ENCODE assay signal across 9 cellular contexts in the genomic region with DNA sequence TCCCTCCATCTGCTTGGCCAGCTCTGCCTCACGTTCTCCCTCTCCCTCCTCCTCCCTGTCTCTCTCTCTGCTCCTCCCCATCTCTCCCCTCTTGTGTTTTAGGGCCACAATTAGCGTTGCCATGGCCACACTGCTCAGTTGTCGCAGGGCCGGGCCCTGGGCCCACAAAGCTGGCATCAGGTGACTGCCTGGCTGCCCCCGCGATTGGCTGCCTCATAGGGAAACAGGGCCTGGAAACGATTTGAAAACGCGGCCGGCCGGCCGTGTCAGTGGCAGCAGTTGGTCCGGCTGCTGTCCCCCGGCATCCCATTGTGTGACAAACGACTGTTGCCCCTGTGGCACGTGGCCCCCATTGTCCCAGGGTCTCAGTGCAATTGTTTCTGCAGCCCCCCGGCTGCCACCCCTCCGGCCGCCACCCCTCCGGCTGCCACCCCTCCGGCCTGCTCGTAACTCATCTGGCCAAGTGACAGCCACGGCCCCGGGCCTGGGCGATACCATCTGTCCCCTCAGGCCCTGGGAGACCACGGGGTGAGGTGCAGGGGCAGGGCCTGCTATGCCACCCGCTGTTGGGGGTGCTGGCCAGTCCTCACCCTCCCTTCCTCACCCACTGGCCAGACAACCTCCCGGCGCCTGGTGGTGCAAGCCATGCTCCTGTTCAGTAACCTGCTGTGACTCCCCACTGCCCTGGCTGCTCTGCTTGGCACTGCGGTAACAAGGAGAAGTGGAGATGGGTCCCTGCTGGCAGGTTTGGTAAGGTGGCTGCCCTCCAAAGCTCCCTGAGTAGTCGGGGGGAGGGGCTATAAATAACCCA. TPM values are rescaled to one million over a fixed set of nuclear protein-coding genes. Genes with fewer than 3 reads are reported as not detected.
DNase-seq lines count a peak whose midpoint lies in the region; ATAC-seq and TF ChIP-seq lines count a peak whose summit lies in the region.
"Had no signal": no experiment of that assay in that cellular context is flagged by ENCODE, and none has a peak within 500 bp of the region (broad histone marks: within the 10 kb centered on the region; RNA-seq: fewer than 3 reads in every experiment).

No MANE protein-coding gene starts in this region.

- H3K4me2 ChIP-seq in IMR-90 (ENCODE audit: low read depth, low read length), result peak overlapping the region; percentile 26; the same call in 1 of the 2 replicates

- no peak overlapping the region for H4K5ac ChIP-seq in IMR-90 (ENCODE audit: low read depth, low read length)

- H2AK5ac ChIP-seq in IMR-90 (ENCODE audit: low read depth, low read length), result no peak overlapping the region

- H3K9ac ChIP-seq in IMR-90 (ENCODE audit: low read depth, low read length), result no peak overlapping the region

- H4K20me1 ChIP-seq in IMR-90 (ENCODE audit: insufficient read depth, low read length), result no peaks in the 10 kb centered on the region

- dilution Hi-C loops in IMR-90 (cut with HindIII; ENCODE audit: low sequenced_read_pairs, unreplicated experiment), result no loop called here

- no peak overlapping the region for H3K4me3 ChIP-seq in IMR-90 (ENCODE audit: insufficient read depth, low read depth, low read length)
- H3K4me3 ChIP-seq in heart left ventricle, result peak overlapping the region in 9 of 12 donors; percentile 2 to 54 (median 38)

- no peak overlapping the region for H4K91ac ChIP-seq in IMR-90 (ENCODE audit: insufficient read depth, low read depth, low read length)

- no peak overlapping the region for H3K27ac Mint-ChIP-seq in immature natural killer cell

- H3K9me3 ChIP-seq in IMR-90 (ENCODE audit: control insufficient read depth, insufficient read depth, low read length), result no peaks in the 10 kb centered on the region
- no peaks in the 10 kb centered on the region for H3K9me3 ChIP-seq in heart left ventricle

- H3K36me3 ChIP-seq in IMR-90 (ENCODE audit: control insufficient read depth, insufficient read depth, low read length) (no peaks in the 10 kb centered on the region), heart left ventricle (no peaks in the 10 kb centered on the region)

- BruUV-seq in IMR-90 (replicated peaks; lab: Mats Ljungman, UMichigan), result no TSS peak

- H2AFZ ChIP-seq in IMR-90 (replicated peaks; ENCODE audit: low read length, poor library complexity), result peak overlapping the region; percentile 82

- CTCF ChIA-PET in IMR-90 (lab: Yijun Ruan, JAX), result no interaction called here

- H3K27ac ChIP-seq in IMR-90 (ENCODE audit: insufficient read depth, low read length), result no peak overlapping the region
- peak overlapping the region in 6 of 12 donors; percentile 26 to 67 (median 54) for H3K27ac ChIP-seq in heart left ventricle

- in situ Hi-C loops in IMR-90 (cut with MboI; ENCODE audit: low sequenced_read_pairs), result no loop called here

- no peaks in the 10 kb centered on the region for H3K9me3 Mint-ChIP-seq in immature natural killer cell

- H2BK5ac ChIP-seq in IMR-90 (ENCODE audit: low read depth, low read length, poor library complexity, severe bottlenecking), result no peak overlapping the region

- H3K4me1 Mint-ChIP-seq in immature natural killer cell, result no peaks in the 10 kb centered on the region

- H3K56ac ChIP-seq in IMR-90 (ENCODE audit: extremely low read depth, insufficient read depth, low read length), result no peak overlapping the region

- H3K36me3 Mint-ChIP-seq in immature natural killer cell, result no peaks in the 10 kb centered on the region

- no peak overlapping the region for H3K4me3 Mint-ChIP-seq in immature natural killer cell

- H3K4me1 ChIP-seq in IMR-90 (ENCODE audit: control insufficient read depth, insufficient read depth, low read length), result no peaks in the 10 kb centered on the region
- peaks cover 0 to 14% (median 5%) of the 10 kb centered on the region in 12 donors for H3K4me1 ChIP-seq in heart left ventricle

- POLR2A ChIA-PET in IMR-90 (lab: Charles Lee; ENCODE audit: unreplicated experiment), result no interaction called here

- DNase-seq in IMR-90 (no peak), SHP77 treated with DMSO at 0.1 percent for 48 hours (lab: John Stamatoyannopoulos, UW) (peak; percentile 94), heart left ventricle (peak; percentile 57 to 87 (median 70)), posterior vena cava (ENCODE audit: low spot score) (peak; percentile 88), immature natural killer cell (no peak), GOT3 (lab: John Stamatoyannopoulos, UW) (no peak), DMS114 treated with DMSO at 0.1 percent for 48 hours (lab: John Stamatoyannopoulos, UW; ENCODE audit: unreplicated experiment) (no peak)

- TF ChIP-seq CTCF in IMR-90 (conservative IDR thresholded peaks at IDR 0.05; ENCODE audit: low read depth, low read length) (no peak), heart left ventricle (IDR thresholded peaks at IDR 0.05) (no peak)

- H3K23ac ChIP-seq in IMR-90 (ENCODE audit: low read depth, low read length), result no peak overlapping the region

- no peak overlapping the region for H3K14ac ChIP-seq in IMR-90 (replicated peaks; ENCODE audit: low read depth, low read length)

- H3K27me3 ChIP-seq in IMR-90 (ENCODE audit: control insufficient read depth, insufficient read depth, low read length) (peaks cover 11% of the 10 kb centered on the region; the same call in 1 of the 2 replicates), heart left ventricle (peaks cover 0 to 12% (median 0%) of the 10 kb centered on the region in 9 donors)

- no peaks in the 10 kb centered on the region for H3K79me1 ChIP-seq in IMR-90 (ENCODE audit: low read depth in 1 of 2, low read length in 2 of 2)

- peaks cover 4 to 12% (median 4%) of the 10 kb centered on the region in 3 donors for H3K27me3 Mint-ChIP-seq in immature natural killer cell (ENCODE audit: low read depth in 3 of 3)

- H2BK20ac ChIP-seq in IMR-90 (ENCODE audit: low read depth, low read length), result no peak overlapping the region

- H3K9me1 ChIP-seq in IMR-90 (ENCODE audit: insufficient read depth, low read length), result no peaks in the 10 kb centered on the region

- no peak overlapping the region for H4K8ac ChIP-seq in IMR-90 (ENCODE audit: low read depth in 2 of 2, low read length in 2 of 2)

- H2BK15ac ChIP-seq in IMR-90 (ENCODE audit: low read depth, low read length), result no peak overlapping the region

- no peak overlapping the region for H3K4ac ChIP-seq in IMR-90 (ENCODE audit: low read depth, low read length)

- no peak overlapping the region for H2BK120ac ChIP-seq in IMR-90 (ENCODE audit: low read depth, low read length)

- ATAC-seq in IMR-90 (ENCODE audit: low read depth) (peak; percentile 68), heart left ventricle (peak; percentile 86 to 96 (median 92)), HG03095 (IDR thresholded peaks at IDR 0.05; ENCODE audit: unreplicated experiment) (no peak)

- no peak overlapping the region for H2AK9ac ChIP-seq in IMR-90 (replicated peaks; ENCODE audit: low read depth, low read length, poor library complexity)

- intact Hi-C loops in IMR-90 (cut with micrococcal nuclease), result no loop called here
- intact Hi-C loops in heart left ventricle (cut with DNase I), result no loop called here
- intact Hi-C loops in posterior vena cava (cut with DNase I), result loop anchor here in 1 of 2 donors (5.0 kb wide), 1 partner anchor 979 kb away; no protein-coding TSS in a partner anchor

- no peak overlapping the region for H3K18ac ChIP-seq in IMR-90 (ENCODE audit: low read depth, low read length)

- WGBS in IMR-90 (ENCODE audit: extremely low coverage in 2 of 2, insufficient read length in 1 of 2), 2 experiments, result 22% methylated on average over 14 of the region's 31 CpGs; no CpG with 5 or more reads in 1 of the 2 experiments
- WGBS in heart left ventricle, 4 donors, result 2 to 12% (median 10%) methylated on average over 20 to 31 of the region's 31 CpGs

- TF ChIP-seq RAD21 in IMR-90 (IDR thresholded peaks at IDR 0.05; ENCODE audit: low read length), result no peak

- TF ChIP-seq POLR2A in IMR-90 (IDR thresholded peaks at IDR 0.05; ENCODE audit: low read depth, low read length) (no peak), heart left ventricle (IDR thresholded peaks at IDR 0.05) (no peak)

TF ChIP-seq in IMR-90, 13 proteins besides CTCF, POLR2A, EP300 and RAD21:
- TF ChIP-seq BHLHE40 (IDR thresholded peaks at IDR 0.05; ENCODE audit: low read depth, low read length), result no peak
- peak; percentile 40 for TF ChIP-seq USF2 (IDR thresholded peaks at IDR 0.05; ENCODE audit: low read depth, low read length)

RNA-seq across cellular contexts. Expression of gene FOXN4, which starts 17.3 kb away (rescaled TPM):
- total RNA-seq in IMR-90 (2012; rRNA removed) (not detected in 2 replicates), heart left ventricle (not detected), posterior vena cava (not detected)
- polyA plus RNA-seq in IMR-90 (2012; rRNA removed) (not detected in 2 replicates), heart left ventricle (not detected), immature natural killer cell (not detected)
- not detected in 2 replicates for polyA plus RNA-seq in IMR-90 (2012; cell fraction: cytosol; rRNA removed)
- polyA plus RNA-seq in IMR-90 (2012; cell fraction: nucleus; rRNA removed; ENCODE audit: low replicate concordance), result not detected in 2 replicates
- total RNA-seq: glomerular endothelial cell had no signal

RNA-seq across cellular contexts. Expression of gene MYO1H, which starts 56.0 kb away (rescaled TPM):
- total RNA-seq in IMR-90 (2012; rRNA removed), result not detected in 2 replicates
- not detected in 2 replicates for polyA plus RNA-seq in IMR-90 (2012; rRNA removed)
- polyA plus RNA-seq in IMR-90 (2012; cell fraction: cytosol; rRNA removed), result not detected in 2 replicates
- 0.08 TPM in 1 of 2 replicates, not detected in the other for polyA plus RNA-seq in IMR-90 (2012; cell fraction: nucleus; rRNA removed; ENCODE audit: low replicate concordance)
- under 1 TPM in 6 of 9 donors, not detected in 3; 0.12 to 1.00 (median 0.22) TPM for total RNA-seq in heart left ventricle
- under 1 TPM; 0.04 to 0.28 TPM for polyA plus RNA-seq in heart left ventricle
- not detected for total RNA-seq in posterior vena cava
- polyA plus RNA-seq in immature natural killer cell, result not detected
- total RNA-seq: glomerular endothelial cell had no signal

Comparison
In these comparisons a context has a peak if more than half of its experiments do, and no peak if none do; other contexts are left out.
1. DNase-seq: peak in SHP77 treated with DMSO at 0.1 percent for 48 hours (single experiment), heart left ventricle (5 of 5) and posterior vena cava (single experiment); none in IMR-90 (single experiment), immature natural killer cell (0 of 3), GOT3 (single experiment) and DMS114 treated with DMSO at 0.1 percent for 48 hours (single experiment).